8 cellular contexts compared by ENCODE assay signal in the genomic region with DNA sequence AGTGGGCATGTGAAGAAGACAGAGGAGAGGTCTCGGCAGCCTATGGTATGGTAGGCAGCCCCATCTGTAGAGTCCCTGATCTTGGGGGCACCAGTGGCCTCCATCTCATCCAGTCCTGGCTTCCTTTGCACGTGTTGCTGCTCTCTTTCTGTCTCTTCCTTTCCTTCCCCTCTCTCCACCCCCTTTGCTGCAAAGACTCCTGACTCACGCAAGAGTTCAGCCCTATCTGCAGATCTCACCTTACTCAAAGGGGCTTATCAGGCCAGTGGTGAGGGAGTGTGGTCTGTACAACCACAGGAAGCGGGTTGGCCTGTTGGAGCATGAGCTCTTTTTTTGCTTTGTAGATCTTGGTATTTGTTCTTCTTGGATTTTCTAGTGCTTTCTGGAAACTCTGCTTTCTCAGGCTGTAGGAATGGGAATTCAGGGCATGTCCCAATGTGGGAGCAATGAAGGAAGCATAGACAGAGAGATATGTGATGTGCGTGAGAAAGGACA. TPM values are rescaled to one million over a fixed set of nuclear protein-coding genes. Genes with fewer than 3 reads are reported as not detected.
A peak's percentile ranks its signal among the peaks of the same experiment; 100 is the strongest.
DNase-seq lines count a peak whose midpoint lies in the region; ATAC-seq and TF ChIP-seq lines count a peak whose summit lies in the region.

No MANE protein-coding gene starts in this region.

- no peak overlapping the region for H3K9ac ChIP-seq in mesenchymal stem cell (ENCODE audit: low read length)

- H2BK5ac ChIP-seq in mesenchymal stem cell (ENCODE audit: low read depth, low read length, poor library complexity, severe bottlenecking): no peak overlapping the region

- peak; percentile 57 for ATAC-seq in HG03442 (IDR thresholded peaks at IDR 0.05; ENCODE audit: unreplicated experiment)

- H3K4me2 ChIP-seq in mesenchymal stem cell (ENCODE audit: low read length, poor library complexity, severe bottlenecking): no peak overlapping the region

- TF ChIP-seq CTCF in GM06990 (IDR thresholded peaks at IDR 0.05; ENCODE audit: insufficient read depth, low read length, poor library complexity, severe bottlenecking) (no peak), GM13976 (IDR thresholded peaks at IDR 0.05; ENCODE audit: borderline replicate concordance, control extremely low read depth, extremely low read depth, insufficient read depth, missing control alignments) (no peak)

- H3K27ac Mint-ChIP-seq in activated CD4-positive, alpha-beta memory T cell treated with anti-CD3 and anti-CD28 coated beads, Interleukin-2, amount 10 ng/mL, durations not matched to agents 7 days and 5 days: peak overlapping the region; percentile 82

- DNase-seq in GM06990 (ENCODE audit: extremely low read depth, insufficient read length) (peak; percentile 71), mesenchymal stem cell (peak; percentile 58), DMS114 treated with DMSO at 0.1 percent for 48 hours (lab: John Stamatoyannopoulos, UW; ENCODE audit: unreplicated experiment) (no peak), GM13976 (ENCODE audit: low spot score) (no peak), COR-L47 (lab: John Stamatoyannopoulos, UW) (no peak), NCI-H2081 treated with DMSO at 0.1 percent for 48 hours (lab: John Stamatoyannopoulos, UW) (no peak)
- DNase-seq in activated CD4-positive, alpha-beta memory T cell treated with anti-CD3 and anti-CD28 coated beads, Interleukin-2, amount 10 ng/mL, durations not matched to agents 7 days and 5 days: peak; percentile 93

- H4K91ac ChIP-seq in mesenchymal stem cell (ENCODE audit: low read length): no peak overlapping the region

- H3K36me3 ChIP-seq in GM06990 (ENCODE audit: control insufficient read depth, insufficient read depth, low read length) (no peaks in the 10 kb centered on the region), mesenchymal stem cell (ENCODE audit: control insufficient read depth in 1 of 2, insufficient read depth in 2 of 2, low read depth in 1 of 2, low read length in 2 of 2) (no peaks in the 10 kb centered on the region)

- H3K9me3 ChIP-seq in mesenchymal stem cell (ENCODE audit: control insufficient read depth, low read length): no peaks in the 10 kb centered on the region

- H3K18ac ChIP-seq in mesenchymal stem cell (ENCODE audit: low read depth in 1 of 2, low read length in 2 of 2): no peak overlapping the region

- in situ Hi-C loops in GM13976 (cut with MboI; ENCODE audit: low sequenced_read_pairs, unreplicated experiment): loop anchor here (25.0 kb wide), 1 partner anchor 644 kb away; a partner anchor contains a TSS

- H3K27me3 ChIP-seq in GM06990 (replicated peaks; ENCODE audit: control insufficient read depth, insufficient read depth, low read length) (no peaks in the 10 kb centered on the region), mesenchymal stem cell (ENCODE audit: control insufficient read depth in 1 of 2, insufficient read depth in 1 of 2, low read length in 2 of 2) (peaks cover 0 to 9% of the 10 kb centered on the region in 2 experiments)

- H3K4me3 ChIP-seq in GM06990 (replicated peaks; ENCODE audit: low read depth, low read length) (no peak overlapping the region), mesenchymal stem cell (ENCODE audit: insufficient read depth in 1 of 2, low read depth in 1 of 2, low read length in 2 of 2) (no peak overlapping the region)

- CTCF ChIA-PET in activated CD4-positive, alpha-beta memory T cell treated with anti-CD3 and anti-CD28 coated beads, Interleukin-2, amount 10 ng/mL, durations not matched to agents 7 days and 5 days (lab: Charles Lee): interaction anchor here (1.3 to 5.4 kb wide), 7 partner anchors 15 to 106 kb away, joined by 4 to 70 read pairs (median 12); no protein-coding TSS in a partner anchor

- POLR2A ChIA-PET in activated CD4-positive, alpha-beta memory T cell treated with anti-CD3 and anti-CD28 coated beads, Interleukin-2, amount 10 ng/mL, durations not matched to agents 7 days and 5 days (lab: Charles Lee): interaction anchor here (0.8 to 6.6 kb wide), 16 partner anchors 14 to 470 kb away, joined by 3 to 50 read pairs (median 6); a partner anchor contains a TSS

- no peak overlapping the region for H2AFZ ChIP-seq in mesenchymal stem cell (ENCODE audit: low read depth, low read length)

- H3K23ac ChIP-seq in mesenchymal stem cell (ENCODE audit: low read length in 2 of 2): no peak overlapping the region

- H3K27ac ChIP-seq in mesenchymal stem cell (ENCODE audit: low read length, poor library complexity, severe bottlenecking): no peak overlapping the region

- no peak overlapping the region for H2BK120ac ChIP-seq in mesenchymal stem cell (ENCODE audit: low read depth, low read length)

- no peak overlapping the region for H2BK12ac ChIP-seq in mesenchymal stem cell (ENCODE audit: low read length in 2 of 2)

- no peak overlapping the region for H2BK15ac ChIP-seq in mesenchymal stem cell (ENCODE audit: low read depth, poor library complexity, severe bottlenecking)

- H3K14ac ChIP-seq in mesenchymal stem cell (ENCODE audit: low read length in 2 of 2): no peak overlapping the region

- H3K4me3 Mint-ChIP-seq in activated CD4-positive, alpha-beta memory T cell treated with anti-CD3 and anti-CD28 coated beads, Interleukin-2, amount 10 ng/mL, durations not matched to agents 7 days and 5 days: peak overlapping the region; percentile 55

- peaks cover 64% of the 10 kb centered on the region for H3K4me1 Mint-ChIP-seq in activated CD4-positive, alpha-beta memory T cell treated with anti-CD3 and anti-CD28 coated beads, Interleukin-2, amount 10 ng/mL, durations not matched to agents 7 days and 5 days

- peaks cover 3% of the 10 kb centered on the region for H3K9me3 Mint-ChIP-seq in activated CD4-positive, alpha-beta memory T cell treated with anti-CD3 and anti-CD28 coated beads, Interleukin-2, amount 10 ng/mL, durations not matched to agents 7 days and 5 days

- peaks cover 3% of the 10 kb centered on the region for H3K27me3 Mint-ChIP-seq in activated CD4-positive, alpha-beta memory T cell treated with anti-CD3 and anti-CD28 coated beads, Interleukin-2, amount 10 ng/mL, durations not matched to agents 7 days and 5 days

- H2AK5ac ChIP-seq in mesenchymal stem cell (ENCODE audit: low read length, severe bottlenecking): no peak overlapping the region

- WGBS in mesenchymal stem cell: 50% methylated on average over 1 of the region's 5 CpGs

- no peaks in the 10 kb centered on the region for H3K4me1 ChIP-seq in mesenchymal stem cell (ENCODE audit: control insufficient read depth, insufficient read depth, low read depth, low read length)

- H4K8ac ChIP-seq in mesenchymal stem cell (ENCODE audit: low read length): no peak overlapping the region

- H3K79me1 ChIP-seq in mesenchymal stem cell (replicated peaks; ENCODE audit: low read length, poor library complexity, severe bottlenecking): no peaks in the 10 kb centered on the region

- peaks cover 9% of the 10 kb centered on the region for H3K36me3 Mint-ChIP-seq in activated CD4-positive, alpha-beta memory T cell treated with anti-CD3 and anti-CD28 coated beads, Interleukin-2, amount 10 ng/mL, durations not matched to agents 7 days and 5 days (ENCODE audit: low read depth)

- no peak overlapping the region for H3K4ac ChIP-seq in mesenchymal stem cell (ENCODE audit: low read depth in 1 of 2, low read length in 2 of 2)

RNA-seq across cellular contexts. Expression of a gene that starts 14.6 kb away (rescaled TPM):
- total RNA-seq in activated CD4-positive, alpha-beta memory T cell treated with anti-CD3 and anti-CD28 coated beads, Interleukin-2, amount 10 ng/mL, durations not matched to agents 7 days and 5 days: not detected
- not detected for polyA plus RNA-seq in mesenchymal stem cell (2013, experiment 1 of 2)
- not detected for polyA plus RNA-seq in mesenchymal stem cell (2013, experiment 2 of 2)

RNA-seq across cellular contexts. Expression of a gene that starts 58.2 kb away (rescaled TPM):
- 10 to 100 TPM; 63.3 to 66.3 TPM for total RNA-seq in activated CD4-positive, alpha-beta memory T cell treated with anti-CD3 and anti-CD28 coated beads, Interleukin-2, amount 10 ng/mL, durations not matched to agents 7 days and 5 days
- polyA plus RNA-seq in mesenchymal stem cell (2013, experiment 1 of 2): 2.7 TPM
- 3.1 TPM for polyA plus RNA-seq in mesenchymal stem cell (2013, experiment 2 of 2)

Comparison
In these comparisons a context has a peak if more than half of its experiments do, and no peak if none do; other contexts are left out.
1. DNase-seq: peak in GM06990 (single experiment), activated CD4-positive, alpha-beta memory T cell treated with anti-CD3 and anti-CD28 coated beads, Interleukin-2, amount 10 ng/mL, durations not matched to agents 7 days and 5 days (single experiment) and mesenchymal stem cell (single experiment); none in DMS114 treated with DMSO at 0.1 percent for 48 hours (single experiment), GM13976 (single experiment), COR-L47 (single experiment) and NCI-H2081 treated with DMSO at 0.1 percent for 48 hours (single experiment).